Comparison of ENCODE assay signal across 8 cellular contexts in genomic region chr5:150156033-150156381, GRCh38. TPM values are rescaled to one million over a fixed set of nuclear protein-coding genes. Genes with fewer than 3 reads are reported as not detected.
DNase-seq lines count a peak whose midpoint lies in the region; ATAC-seq, FAIRE-seq and TF ChIP-seq lines count a peak whose summit lies in the region.

No MANE protein-coding gene starts in this region.

- no peak overlapping the region for H4K91ac ChIP-seq in H1 (replicated peaks; ENCODE audit: insufficient read length, low read length)

- H3K4me1 ChIP-seq in CD4-positive, alpha-beta memory T cell (ENCODE audit: insufficient read depth, low read length), result peaks cover 7% of the 10 kb centered on the region
- H3K4me1 ChIP-seq in MM.1S (ENCODE audit: low read length) (no peaks in the 10 kb centered on the region), H1 (replicated peaks in 1 of 4; ENCODE audit: control insufficient read depth in 3 of 4, insufficient read depth in 4 of 4, low read length in 3 of 4) (peaks cover 6 to 27% (median 13%) of the 10 kb centered on the region in 4 experiments), parathyroid adenoma (peaks cover 4% of the 10 kb centered on the region)

- H3K79me2 ChIP-seq in MM.1S (ENCODE audit: low read length), result no peaks in the 10 kb centered on the region
- no peaks in the 10 kb centered on the region for H3K79me2 ChIP-seq in H1 (ENCODE audit: control insufficient read depth in 1 of 2, insufficient read depth in 2 of 2, low read length in 2 of 2)
- no peaks in the 10 kb centered on the region for H3K79me2 ChIP-seq in parathyroid adenoma

- H3K4me2 ChIP-seq in MM.1S (ENCODE audit: low read depth, low read length), result peak overlapping the region; percentile 88
- peak overlapping the region; percentile 69 to 73 for H3K4me2 ChIP-seq in H1 (ENCODE audit: insufficient read depth in 1 of 2, low read depth in 2 of 2, low read length in 2 of 2)
- no peak overlapping the region for H3K4me2 ChIP-seq in parathyroid adenoma (ENCODE audit: low read length)

- no peak overlapping the region for H3K18ac ChIP-seq in H1 (ENCODE audit: extremely low read depth, low read length)

- no peak overlapping the region for H3K27ac ChIP-seq in CD4-positive, alpha-beta memory T cell (ENCODE audit: low read depth, low read length)
- H3K27ac ChIP-seq in MM.1S (ENCODE audit: low read length) (no peak overlapping the region), H1 (ENCODE audit: low read depth, low read length) (no peak overlapping the region), parathyroid adenoma (peak overlapping the region; percentile 49)

- H3K9ac ChIP-seq in MM.1S (ENCODE audit: low read length), result peak overlapping the region; percentile 53; the same call in 1 of the 2 replicates
- H3K9ac ChIP-seq in H1 (replicated peaks in 1 of 4; ENCODE audit: extremely low read depth in 1 of 4, low read depth in 3 of 4, low read length in 3 of 4), result no peak overlapping the region
- no peak overlapping the region for H3K9ac ChIP-seq in parathyroid adenoma

- H3K4me3 Mint-ChIP-seq in CD4-positive, alpha-beta memory T cell, result peak overlapping the region; percentile 61 to 81 (median 80)

- no peaks in the 10 kb centered on the region; the same call in 1 of the 2 replicates for H3K23me2 ChIP-seq in H1 (ENCODE audit: low read depth, low read length)

- no peak for DNase-seq in CD4-positive, alpha-beta memory T cell
- no peak for DNase-seq in MM.1S
- DNase-seq in H1 (ENCODE audit: low read depth in 1 of 2, low spot score in 2 of 2), result no peak
- no peak for DNase-seq in A172 (ENCODE audit: low spot score)
- no peak for DNase-seq in glomerular visceral epithelial cell (ENCODE audit: extremely low spot score)

- no peaks in the 10 kb centered on the region for H3K27me3 ChIP-seq in CD4-positive, alpha-beta memory T cell (ENCODE audit: insufficient read depth, low read length)
- no peaks in the 10 kb centered on the region for H3K27me3 ChIP-seq in MM.1S (replicated peaks; ENCODE audit: insufficient read depth, low read length)
- H3K27me3 ChIP-seq in H1 (replicated peaks in 1 of 4; ENCODE audit: control insufficient read depth in 3 of 4, extremely low read depth in 1 of 4, insufficient read depth in 3 of 4, low read length in 3 of 4), result no peaks in the 10 kb centered on the region; a peak in 2 of 7 replicates
- H3K27me3 ChIP-seq in parathyroid adenoma (ENCODE audit: control insufficient read depth, insufficient read depth, low read length), result no peaks in the 10 kb centered on the region

- no peaks in the 10 kb centered on the region for H3K79me1 ChIP-seq in H1 (ENCODE audit: low read depth, low read length)

- no peak for TF ChIP-seq RAD21 in H1 (IDR thresholded peaks at IDR 0.05 in 1 of 2, conservative IDR thresholded peaks at IDR 0.05 in 1 of 2; ENCODE audit: low read depth in 2 of 2, low read length in 2 of 2)

- TF ChIP-seq CTCF in MM.1S (IDR thresholded peaks at IDR 0.05; ENCODE audit: low read length) (no peak), H1 (IDR thresholded peaks at IDR 0.05; ENCODE audit: control extremely low read depth in 1 of 3, insufficient read depth in 1 of 3, low read depth in 1 of 3, low read length in 3 of 3) (no peak), parathyroid adenoma (IDR thresholded peaks at IDR 0.05) (no peak)

- no peaks in the 10 kb centered on the region for H3K9me3 Mint-ChIP-seq in CD4-positive, alpha-beta memory T cell

- no peak for TF ChIP-seq POLR2A in H1 (IDR thresholded peaks at IDR 0.05; ENCODE audit: control extremely low read depth in 1 of 2, low read depth in 2 of 2, low read length in 2 of 2)

- H2AFZ ChIP-seq in MM.1S (ENCODE audit: low read length) (peak overlapping the region; percentile 72), H1 (ENCODE audit: low read length) (no peak overlapping the region), parathyroid adenoma (peak overlapping the region; percentile 54)

- H3K4ac ChIP-seq in H1 (replicated peaks; ENCODE audit: insufficient read length, low read depth, low read length), result peak overlapping the region; percentile 22

- no peak overlapping the region for H4K5ac ChIP-seq in H1 (ENCODE audit: insufficient read length, low read depth, low read length)

- FAIRE-seq in H1 (lab: Jason Lieb, UNC), result no peak

- 0 out of 2 replicates have a peak overlapping the region, but pooled peaks have one; percentile 5 for H2BK20ac ChIP-seq in H1 (ENCODE audit: low read length)

- no peak overlapping the region for H3K23ac ChIP-seq in H1 (ENCODE audit: insufficient read length)

- H3K9me2 ChIP-seq in MM.1S (replicated peaks; ENCODE audit: insufficient read depth, low read length), result no peaks in the 10 kb centered on the region

- H3K4me3 ChIP-seq in CD4-positive, alpha-beta memory T cell (ENCODE audit: low read length in 2 of 2), result no peak overlapping the region
- H3K4me3 ChIP-seq in MM.1S (ENCODE audit: low read length), result peak overlapping the region; percentile 69
- H3K4me3 ChIP-seq in H1 (ENCODE audit: extremely low read depth in 1 of 4, insufficient read depth in 2 of 4, low read depth in 3 of 4, low read length in 4 of 4), result peak overlapping the region in 2 of 4 experiments; percentile 7 to 50; a peak in 5 of 8 replicates
- H3K4me3 ChIP-seq in parathyroid adenoma (ENCODE audit: low read depth, low read length), result no peak overlapping the region

- H3K56ac ChIP-seq in H1 (replicated peaks; ENCODE audit: insufficient read length, low read depth, low read length), result no peak overlapping the region

- H2BK120ac ChIP-seq in H1 (replicated peaks; ENCODE audit: low read depth, low read length), result no peak overlapping the region

- H3K4me1 Mint-ChIP-seq in CD4-positive, alpha-beta memory T cell, result peaks cover 4 to 10% (median 7%) of the 10 kb centered on the region in 4 donors

- no peak overlapping the region for H3K14ac ChIP-seq in H1 (ENCODE audit: insufficient read length)

- WGBS in H1 (ENCODE audit: extremely low coverage in 1 of 2, insufficient coverage in 1 of 2, insufficient read length in 1 of 2, insufficient replicate concordance in 2 of 2, low coverage in 1 of 2, low lambda C conversion rate in 2 of 2, missing lambda C conversion rate in 1 of 2), 2 experiments, result 65% methylated on average over 9 of the region's 9 CpGs; no CpG with 5 or more reads in 1 of the 2 experiments

- H3K36me3 ChIP-seq in CD4-positive, alpha-beta memory T cell (ENCODE audit: insufficient read depth, low read length), result no peaks in the 10 kb centered on the region
- H3K36me3 ChIP-seq in MM.1S (replicated peaks; ENCODE audit: insufficient read depth, low read length), result no peaks in the 10 kb centered on the region
- H3K36me3 ChIP-seq in H1 (ENCODE audit: control insufficient read depth in 2 of 4, insufficient read depth in 4 of 4, low read length in 3 of 4), result no peaks in the 10 kb centered on the region
- H3K36me3 ChIP-seq in parathyroid adenoma (ENCODE audit: control insufficient read depth, insufficient read depth, low read length), result no peaks in the 10 kb centered on the region

- H2BK15ac ChIP-seq in H1 (ENCODE audit: low read length), result no peak overlapping the region; the same call in 1 of the 2 replicates

- ATAC-seq in GM19467 (IDR thresholded peaks at IDR 0.05; ENCODE audit: unreplicated experiment), result no peak
- no peak for ATAC-seq in HG02642 (IDR thresholded peaks at IDR 0.05; ENCODE audit: poor library complexity, unreplicated experiment)

- H2AK5ac ChIP-seq in H1 (ENCODE audit: low read depth, low read length), result peak overlapping the region; percentile 91; the same call in 1 of the 2 replicates

- TF ChIP-seq EP300 in H1 (IDR thresholded peaks at IDR 0.05; ENCODE audit: borderline replicate concordance in 1 of 2, low read depth in 2 of 2, low read length in 2 of 2), result no peak

- peak overlapping the region; percentile 44; the same call in 1 of the 2 replicates for H2BK12ac ChIP-seq in H1 (ENCODE audit: low read depth, low read length)

- no peaks in the 10 kb centered on the region for H3K9me3 ChIP-seq in CD4-positive, alpha-beta memory T cell (ENCODE audit: control insufficient read depth in 1 of 2, low read length in 2 of 2)
- no peaks in the 10 kb centered on the region for H3K9me3 ChIP-seq in MM.1S (replicated peaks; ENCODE audit: insufficient read depth, low read length)
- no peaks in the 10 kb centered on the region for H3K9me3 ChIP-seq in H1 (ENCODE audit: insufficient read depth in 2 of 2, low read depth in 1 of 2, low read length in 1 of 2)
- no peaks in the 10 kb centered on the region for H3K9me3 ChIP-seq in parathyroid adenoma (ENCODE audit: control insufficient read depth, low read length)

- peak overlapping the region in 2 of 7 donors; percentile 14 to 50 for H3K27ac Mint-ChIP-seq in CD4-positive, alpha-beta memory T cell

- no peaks in the 10 kb centered on the region for H4K20me1 ChIP-seq in MM.1S (ENCODE audit: insufficient read depth, low read length)
- no peaks in the 10 kb centered on the region for H4K20me1 ChIP-seq in H1 (replicated peaks in 1 of 2; ENCODE audit: control insufficient read depth in 1 of 2, insufficient read depth in 2 of 2, low read length in 2 of 2)

- no peak overlapping the region for H2BK5ac ChIP-seq in H1 (ENCODE audit: low read depth, low read length)

- CTCF ChIA-PET in CD4-positive, alpha-beta memory T cell (lab: Charles Lee; ENCODE audit: partially characterized antibody), result no interaction called here
- CTCF ChIA-PET in H1 (lab: Charles Lee; ENCODE audit: partially characterized antibody), result interaction anchor here (0.9 to 15.3 kb wide), 8 partner anchors 10 to 78 kb away, joined by 3 to 372 read pairs (median 11); no protein-coding TSS in a partner anchor

- H4K8ac ChIP-seq in H1 (ENCODE audit: extremely low read depth, insufficient read depth, low read length), result peak overlapping the region; percentile 76

- peaks cover 17 to 31% of the 10 kb centered on the region in 2 donors for H3K27me3 Mint-ChIP-seq in CD4-positive, alpha-beta memory T cell

- intact Hi-C loops in CD4-positive, alpha-beta memory T cell (cut with micrococcal nuclease), result no loop called here

- no peaks in the 10 kb centered on the region for H3F3A ChIP-seq in MM.1S (ENCODE audit: insufficient read depth, low read length)

- POLR2A ChIA-PET in CD4-positive, alpha-beta memory T cell (lab: Charles Lee; ENCODE audit: partially characterized antibody), result no interaction called here
- POLR2A ChIA-PET in H1 (lab: Charles Lee; ENCODE audit: partially characterized antibody), result interaction anchor here (0.7 to 3.4 kb wide), 4 partner anchors 11 to 29 kb away, joined by 3 to 14 read pairs (median 5); no protein-coding TSS in a partner anchor

- H3K36me3 Mint-ChIP-seq in CD4-positive, alpha-beta memory T cell, result no peaks in the 10 kb centered on the region

RNA-seq across cellular contexts. Expression of gene PDGFRB, which starts 0.4 kb away (rescaled TPM):
- total RNA-seq in CD4-positive, alpha-beta memory T cell, result not detected
- polyA plus RNA-seq in CD4-positive, alpha-beta memory T cell, result not detected
- total RNA-seq in H1 (2021; fragmentation: NEBNext Ultra II Directional; extraction: Animal tissue kit (Norgen Biotek cat#: 25700)), result 13.7 and 15.9 TPM in 2 replicates
- polyA plus RNA-seq in H1 (2011; rRNA removed), result 4.2 and 5.9 TPM in 2 replicates
- 3.6 TPM for polyA plus RNA-seq in H1 (2011; cell fraction: cytosol; rRNA removed)
- polyA plus RNA-seq in H1 (2011; cell fraction: nucleus; rRNA removed), result 12.1 TPM
- polyA plus RNA-seq in H1 (2012, experiment 1 of 2), result 4.0 to 5.6 TPM (median 5.0 TPM) in 4 replicates
- 3.9 TPM for polyA plus RNA-seq in H1 (2012, experiment 2 of 2)
- 14.2 TPM for polyA plus RNA-seq in H1 (2013, experiment 1 of 2)
- polyA plus RNA-seq in H1 (2013, experiment 2 of 2), result 15.0 TPM
- 15.1 and 15.7 TPM in 2 replicates for polyA minus RNA-seq in H1 (2011; rRNA and poly(A)+ RNA removed)
- 6.9 TPM for polyA minus RNA-seq in H1 (2011; cell fraction: cytosol; rRNA and poly(A)+ RNA removed)
- 21.7 TPM for polyA minus RNA-seq in H1 (2011; cell fraction: nucleus; rRNA and poly(A)+ RNA removed)
- 33.5 and 55.9 TPM in 2 replicates for total RNA-seq in A172 (2014; rRNA removed; shearing (Covaris generic))

RNA-seq across cellular contexts. Expression of gene CDX1, which starts 10.6 kb away (rescaled TPM):
- total RNA-seq in CD4-positive, alpha-beta memory T cell, result not detected
- not detected for polyA plus RNA-seq in CD4-positive, alpha-beta memory T cell
- total RNA-seq in H1 (2021; fragmentation: NEBNext Ultra II Directional; extraction: Animal tissue kit (Norgen Biotek cat#: 25700)), result not detected in 2 replicates
- 0.06 TPM in 1 of 2 replicates, not detected in the other for polyA plus RNA-seq in H1 (2011; rRNA removed)
- polyA plus RNA-seq in H1 (2011; cell fraction: cytosol; rRNA removed), result not detected
- not detected for polyA plus RNA-seq in H1 (2011; cell fraction: nucleus; rRNA removed)
- not detected in 4 replicates for polyA plus RNA-seq in H1 (2012, experiment 1 of 2)
- 0.13 TPM for polyA plus RNA-seq in H1 (2012, experiment 2 of 2)
- 0.06 TPM for polyA plus RNA-seq in H1 (2013, experiment 1 of 2)
- 0.04 TPM for polyA plus RNA-seq in H1 (2013, experiment 2 of 2)
- polyA minus RNA-seq in H1 (2011; rRNA and poly(A)+ RNA removed), result not detected in 2 replicates
- not detected for polyA minus RNA-seq in H1 (2011; cell fraction: cytosol; rRNA and poly(A)+ RNA removed)
- not detected for polyA minus RNA-seq in H1 (2011; cell fraction: nucleus; rRNA and poly(A)+ RNA removed)
- total RNA-seq in A172 (2014; rRNA removed; shearing (Covaris generic)), result not detected in 2 replicates

RNA-seq across cellular contexts. Expression of gene SLC6A7, which starts 33.9 kb away (rescaled TPM):
- not detected for total RNA-seq in CD4-positive, alpha-beta memory T cell
- not detected for polyA plus RNA-seq in CD4-positive, alpha-beta memory T cell
- total RNA-seq in H1 (2021; fragmentation: NEBNext Ultra II Directional; extraction: Animal tissue kit (Norgen Biotek cat#: 25700)), result 0.07 TPM in 1 of 2 replicates, not detected in the other
- 0.02 and 0.12 TPM in 2 replicates for polyA plus RNA-seq in H1 (2011; rRNA removed)
- 0.04 TPM for polyA plus RNA-seq in H1 (2011; cell fraction: cytosol; rRNA removed)
- polyA plus RNA-seq in H1 (2011; cell fraction: nucleus; rRNA removed), result 0.58 TPM
- polyA plus RNA-seq in H1 (2012, experiment 1 of 2), result 0.09 to 0.13 TPM (median 0.11 TPM) in 3 of 4 replicates, not detected in the other
- polyA plus RNA-seq in H1 (2012, experiment 2 of 2), result not detected
- polyA plus RNA-seq in H1 (2013, experiment 1 of 2), result 0.06 TPM
- 0.06 TPM for polyA plus RNA-seq in H1 (2013, experiment 2 of 2)
- polyA minus RNA-seq in H1 (2011; rRNA and poly(A)+ RNA removed), result 0.41 TPM in 1 of 2 replicates, not detected in the other
- polyA minus RNA-seq in H1 (2011; cell fraction: cytosol; rRNA and poly(A)+ RNA removed), result not detected
- polyA minus RNA-seq in H1 (2011; cell fraction: nucleus; rRNA and poly(A)+ RNA removed), result not detected
- not detected in 2 replicates for total RNA-seq in A172 (2014; rRNA removed; shearing (Covaris generic))

Comparison
In these comparisons a context has a peak if more than half of its experiments do, and no peak if none do; other contexts are left out.
1. RNA of gene PDGFRB, which starts 0.4 kb away (total RNA-seq): 33.5 to 55.9 TPM in A172 and 13.7 to 15.9 TPM in H1; not detected in CD4-positive, alpha-beta memory T cell; every median in the first group is over 10 times any median in the second.